8 cellular contexts compared by ENCODE assay signal in the genomic region with DNA sequence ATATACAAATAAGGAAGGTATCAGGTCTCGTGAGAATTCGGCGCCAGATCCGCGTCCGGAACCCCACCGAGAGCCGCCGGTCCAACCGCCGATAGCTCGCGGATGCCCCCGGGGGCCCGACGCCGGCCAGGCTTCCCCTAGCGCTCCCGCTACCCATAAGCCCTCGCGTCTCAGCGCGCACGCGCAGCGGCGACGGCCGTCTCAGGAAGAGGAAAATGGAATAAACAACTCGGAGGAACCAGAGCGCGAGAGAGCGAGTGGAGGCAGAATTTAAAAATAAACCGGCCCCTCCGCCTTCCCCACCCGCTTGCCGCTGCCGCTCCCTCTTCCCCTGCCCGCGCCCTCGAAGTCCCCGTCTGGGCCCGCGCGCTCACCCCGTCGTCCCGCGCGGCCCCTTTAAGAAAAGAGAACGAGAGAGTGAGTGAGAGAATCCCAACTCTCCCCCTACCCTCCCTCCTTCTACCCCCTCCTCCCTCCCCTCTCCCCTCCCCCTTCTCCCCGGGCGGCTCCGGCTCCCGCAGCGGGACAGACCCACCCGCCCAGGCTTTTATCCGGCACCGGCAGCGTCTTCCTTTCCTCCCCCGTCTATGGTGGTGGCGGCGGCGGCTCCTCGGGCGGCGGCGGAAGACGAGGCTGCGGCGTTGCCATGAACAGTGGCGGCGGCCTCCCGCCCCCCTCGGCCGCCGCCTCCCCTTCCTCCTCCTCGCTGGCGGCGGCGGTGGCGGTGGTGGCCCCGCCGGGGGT. TPM values are rescaled to one million over a fixed set of nuclear protein-coding genes. Genes with fewer than 3 reads are reported as not detected.
DNase-seq lines count a peak whose midpoint lies in the region; FAIRE-seq and TF ChIP-seq lines count a peak whose summit lies in the region.

Gene PAN3, plus strand, starts transcription at position 534 of the 744 bp plus-strand sequence. Its CDS starts 113 bp downstream, at position 647.

- no peaks in the 10 kb centered on the region for H3K9me3 ChIP-seq in Caco-2
- no peaks in the 10 kb centered on the region for H3K9me3 ChIP-seq in OCI-LY3 (ENCODE audit: insufficient read depth, low read length)
- H3K9me3 ChIP-seq in mononuclear cell (ENCODE audit: low read depth, low read length) = no peaks in the 10 kb centered on the region

- H3K4me3 ChIP-seq in Caco-2 (ENCODE audit: low read depth, low read length) (peak within 1 kb of the TSS; percentile 93), OCI-LY3 (ENCODE audit: low read length) (peak within 1 kb of the TSS; percentile 86), mononuclear cell (ENCODE audit: low read length) (peak within 1 kb of the TSS; percentile 96)

- CTCF ChIA-PET in Caco-2 (lab: Charles Lee) = interaction anchor here (0.7 kb wide), 2 partner anchors 69 to 1645 kb away, joined by 3 to 4 read pairs; no protein-coding TSS in a partner anchor

- H3K27me3 Mint-ChIP-seq in Caco-2 (ENCODE audit: insufficient read depth, unreplicated experiment) = no peaks in the 10 kb centered on the region

- TF ChIP-seq CTCF in Caco-2 (IDR thresholded peaks at IDR 0.05; ENCODE audit: insufficient read depth in 1 of 2, low read depth in 1 of 2, low read length in 1 of 2, severe bottlenecking in 1 of 2, unreplicated experiment in 1 of 2) (peak in 1 of 2 experiments; percentile 37), GM20000 (IDR thresholded peaks at IDR 0.05; ENCODE audit: extremely low read depth, missing control alignments) (no peak), OCI-LY3 (IDR thresholded peaks at IDR 0.05; ENCODE audit: low read depth, low read length) (peak; percentile 26; the same call in 1 of the 2 replicates)

- no peaks in the 10 kb centered on the region for H3K9me3 Mint-ChIP-seq in Caco-2 (ENCODE audit: unreplicated experiment)

- peaks cover 20% of the 10 kb centered on the region for H3K36me3 Mint-ChIP-seq in Caco-2 (ENCODE audit: insufficient read depth, unreplicated experiment)

- H3K27ac ChIP-seq in OCI-LY3 (ENCODE audit: low read length) = peak within 1 kb of the TSS; percentile 88

- peaks cover 35% of the 10 kb centered on the region for H4K20me1 ChIP-seq in OCI-LY3 (ENCODE audit: insufficient read depth, low read length)

- POLR2A ChIA-PET in Caco-2 (lab: Charles Lee) = interaction anchor here (0.5 to 1.0 kb wide), 11 partner anchors 9 to 1774 kb away, joined by 3 to 7 read pairs (median 4); no protein-coding TSS in a partner anchor

- H3K36me3 ChIP-seq in Caco-2 (ENCODE audit: control insufficient read depth, insufficient read depth, low read length) = no peaks in the 10 kb centered on the region
- no peaks in the 10 kb centered on the region for H3K36me3 ChIP-seq in OCI-LY3 (replicated peaks; ENCODE audit: low read depth, low read length)

- no peak for FAIRE-seq in HTR-8/SVneo (lab: Jason Lieb, UNC)

- H2AFZ ChIP-seq in OCI-LY3 (ENCODE audit: low read depth, low read length) = peak within 1 kb of the TSS; percentile 37

- DNase-seq in Caco-2 (peak; percentile 95), GM20000 (ENCODE audit: low spot score) (peak; percentile 89), HTR-8/SVneo (ENCODE audit: insufficient read length, low spot score) (peak; percentile 72), activated T-cell treated with anti-CD3 and anti-CD28 coated beads for 1 hour (ENCODE audit: low read depth) (peak; percentile 90), epidermal melanocyte (ENCODE audit: insufficient read length, low spot score) (peak; percentile 73)
- peak; percentile 83 to 88 for DNase-seq in stimulated activated CD8-positive, alpha-beta memory T cell treated with anti-CD3 and anti-CD28 coated beads, Interleukin-4, amount 100 ng/mL, for 1 hour (ENCODE audit: low read depth in 2 of 2, low spot score in 1 of 2)

- peak within 1 kb of the TSS; percentile 89 for H3K4me2 ChIP-seq in OCI-LY3 (ENCODE audit: low read length)

- no TSS peak for BruUV-seq in Caco-2 (replicated peaks; lab: Mats Ljungman, UMichigan)

- H3K4me3 Mint-ChIP-seq in Caco-2 (ENCODE audit: unreplicated experiment) = peak within 1 kb of the TSS; percentile 85

- peak within 1 kb of the TSS; percentile 89 for H3K9ac ChIP-seq in OCI-LY3 (ENCODE audit: low read length)

- H3K4me1 Mint-ChIP-seq in Caco-2 (ENCODE audit: low read depth, unreplicated experiment) = peaks cover 23% of the 10 kb centered on the region

- peaks cover 65% of the 10 kb centered on the region for H3K79me2 ChIP-seq in OCI-LY3 (ENCODE audit: low read length)

- H3K4me1 ChIP-seq in Caco-2 (0 out of 2 replicates have a peak, but pooled peaks cover 6% of the 10 kb centered on the region), OCI-LY3 (ENCODE audit: low read length) (peaks cover 15% of the 10 kb centered on the region), mononuclear cell (ENCODE audit: insufficient read depth, low read length) (peaks cover 55% of the 10 kb centered on the region)

- peak within 1 kb of the TSS; percentile 85 for H3K27ac Mint-ChIP-seq in Caco-2 (ENCODE audit: unreplicated experiment)

- intact Hi-C loops in Caco-2 (cut with micrococcal nuclease; ENCODE audit: unreplicated experiment) = loop anchor here (2.0 kb wide), 1 partner anchor 79 kb away; no protein-coding TSS in a partner anchor

- H3K27me3 ChIP-seq in Caco-2 (replicated peaks; ENCODE audit: control insufficient read depth, insufficient read depth, low read length) = no peaks in the 10 kb centered on the region
- H3K27me3 ChIP-seq in OCI-LY3 (ENCODE audit: low read depth, low read length) = no peaks in the 10 kb centered on the region
- H3K27me3 ChIP-seq in mononuclear cell (ENCODE audit: insufficient read depth, low read length) = no peaks in the 10 kb centered on the region

RNA-seq across cellular contexts. Expression of gene PAN3, which starts in this region (rescaled TPM):
- total RNA-seq in Caco-2 (2022) (37.5 and 38.4 TPM in 2 replicates), mononuclear cell (60.0 TPM)

Comparison
In these comparisons a context has a peak if more than half of its experiments do, and no peak if none do; other contexts are left out.
1. Peak in every context shown above with its lines: DNase-seq, H3K4me3 ChIP-seq and H3K27ac ChIP-seq.